ENCODE assay signal across 7 cellular contexts in genomic region chr7:100895956-100896742, GRCh38. TPM values are rescaled to one million over a fixed set of nuclear protein-coding genes. Genes with fewer than 3 reads are reported as not detected.
DNase-seq lines count a peak whose midpoint lies in the region; TF ChIP-seq lines count a peak whose summit lies in the region.
"Had no signal": no experiment of that assay in that cellular context is flagged by ENCODE, and none has a peak within 500 bp of the region (broad histone marks: within the 10 kb centered on the region; RNA-seq: fewer than 3 reads in every experiment).

No MANE protein-coding gene starts in this region.

- BruUV-seq in OCI-LY7 (replicated peaks; lab: Mats Ljungman, UMichigan) = no TSS peak

- peaks cover 16% of the 10 kb centered on the region for H3K4me1 ChIP-seq in colonic mucosa
- peaks cover 19% of the 10 kb centered on the region for H3K4me1 ChIP-seq in parathyroid adenoma
- H3K4me1 ChIP-seq in OCI-LY7 (ENCODE audit: insufficient read depth, low read length, poor library complexity, severe bottlenecking) = peaks cover 6% of the 10 kb centered on the region

- H3K36me3 Mint-ChIP-seq in activated T-cell treated with anti-CD3 and anti-CD28 coated beads, Interleukin-2, amount 50 U/mL, for 24 hours (ENCODE audit: low read depth) = no peaks in the 10 kb centered on the region

- no peaks in the 10 kb centered on the region for H4K20me1 ChIP-seq in OCI-LY7 (ENCODE audit: insufficient read depth, low read length)

- H3K27me3 Mint-ChIP-seq in activated T-cell treated with anti-CD3 and anti-CD28 coated beads, Interleukin-2, amount 50 U/mL, for 24 hours = peaks cover 62% of the 10 kb centered on the region

- peak overlapping the region; percentile 91 for H3K4me2 ChIP-seq in parathyroid adenoma (ENCODE audit: low read length)
- no peak overlapping the region; the same call in 1 of the 2 replicates for H3K4me2 ChIP-seq in OCI-LY7 (ENCODE audit: low read length)

- H3K9me3 ChIP-seq in colonic mucosa (no peaks in the 10 kb centered on the region), parathyroid adenoma (ENCODE audit: control insufficient read depth, low read length) (no peaks in the 10 kb centered on the region), OCI-LY7 (ENCODE audit: low read length) (no peaks in the 10 kb centered on the region)
- H3K9me3 ChIP-seq: adrenal gland had no signal

- intact Hi-C loops in colonic mucosa (cut with DNase I) = loop anchor here (2.0 to 5.0 kb wide), 2 partner anchors 181 to 241 kb away; no protein-coding TSS in a partner anchor
- intact Hi-C loops in OCI-LY7 (cut with micrococcal nuclease; ENCODE audit: unreplicated experiment) = loop anchor here (2.0 to 5.0 kb wide), 2 partner anchors 181 to 243 kb away; no protein-coding TSS in a partner anchor

- H2AFZ ChIP-seq in parathyroid adenoma = peak overlapping the region; percentile 85
- no peak overlapping the region for H2AFZ ChIP-seq in OCI-LY7 (ENCODE audit: low read length)

- peak; percentile 61 for DNase-seq in activated T-cell treated with anti-CD3 and anti-CD28 coated beads, Interleukin-2, amount 50 U/mL, for 24 hours
- DNase-seq in activated T-cell treated with anti-CD3 and anti-CD28 coated beads, Interleukin-2, amount 50 U/mL, for 1 hour = no peak
- DNase-seq in colonic mucosa (peak; percentile 76), OCI-LY7 (ENCODE audit: low spot score) (no peak)
- DNase-seq in NK-92 treated with Interleukin-12 subunit alpha and Interleukin-12 subunit beta, amount 100 ng/mL, for 24 hours (lab: John Stamatoyannopoulos, UW) = no peak

- H3K36me3 ChIP-seq in colonic mucosa = no peaks in the 10 kb centered on the region
- H3K36me3 ChIP-seq in parathyroid adenoma (ENCODE audit: control insufficient read depth, insufficient read depth, low read length) = no peaks in the 10 kb centered on the region
- H3K36me3 ChIP-seq in OCI-LY7 (ENCODE audit: insufficient read depth, low read length) = no peaks in the 10 kb centered on the region
- H3K36me3 ChIP-seq: adrenal gland had no signal

- POLR2A ChIA-PET in OCI-LY7 (lab: Charles Lee) = no interaction called here

- H3K9ac ChIP-seq in colonic mucosa (ENCODE audit: low read depth in 2 of 2, low read length in 2 of 2) (peak overlapping the region; percentile 35 to 43), parathyroid adenoma (peak overlapping the region; percentile 33)

- peak overlapping the region; percentile 6 for H3K27ac Mint-ChIP-seq in activated T-cell treated with anti-CD3 and anti-CD28 coated beads, Interleukin-2, amount 50 U/mL, for 24 hours

- no peaks in the 10 kb centered on the region for H3K9me3 Mint-ChIP-seq in activated T-cell treated with anti-CD3 and anti-CD28 coated beads, Interleukin-2, amount 50 U/mL, for 24 hours

- H3K27me3 ChIP-seq in colonic mucosa (peaks cover 21% of the 10 kb centered on the region), parathyroid adenoma (ENCODE audit: control insufficient read depth, insufficient read depth, low read length) (no peaks in the 10 kb centered on the region)

- H3K79me2 ChIP-seq in parathyroid adenoma = no peaks in the 10 kb centered on the region
- no peaks in the 10 kb centered on the region for H3K79me2 ChIP-seq in OCI-LY7 (ENCODE audit: insufficient read depth, low read depth, low read length)

- TF ChIP-seq CTCF in colonic mucosa (IDR thresholded peaks at IDR 0.05) = no peak
- TF ChIP-seq CTCF in parathyroid adenoma (IDR thresholded peaks at IDR 0.05) = no peak
- TF ChIP-seq CTCF in OCI-LY7 (conservative IDR thresholded peaks at IDR 0.05; ENCODE audit: low read length) = no peak

- H3K4me3 Mint-ChIP-seq in activated T-cell treated with anti-CD3 and anti-CD28 coated beads, Interleukin-2, amount 50 U/mL, for 24 hours = peak overlapping the region; percentile 67

- peak overlapping the region; percentile 44 for H3K4me3 ChIP-seq in colonic mucosa
- peak overlapping the region; percentile 67 for H3K4me3 ChIP-seq in parathyroid adenoma (ENCODE audit: low read depth, low read length)
- H3K4me3 ChIP-seq in OCI-LY7 (ENCODE audit: low read depth, low read length, poor library complexity, severe bottlenecking) = no peak overlapping the region

- H3K9me2 ChIP-seq in OCI-LY7 (ENCODE audit: insufficient read depth, low read length) = no peaks in the 10 kb centered on the region

- H3K27ac ChIP-seq in colonic mucosa = no peak overlapping the region
- H3K27ac ChIP-seq in parathyroid adenoma = peak overlapping the region; percentile 88
- no peak overlapping the region for H3K27ac ChIP-seq in OCI-LY7 (ENCODE audit: low read depth, low read length, poor library complexity, severe bottlenecking)

- peaks cover 10% of the 10 kb centered on the region for H3K4me1 Mint-ChIP-seq in activated T-cell treated with anti-CD3 and anti-CD28 coated beads, Interleukin-2, amount 50 U/mL, for 24 hours (ENCODE audit: low read depth)

- CTCF ChIA-PET in OCI-LY7 (lab: Charles Lee; ENCODE audit: unreplicated experiment) = no interaction called here

RNA-seq across cellular contexts. Expression of gene ACHE, which starts 0.5 kb away (rescaled TPM):
- total RNA-seq in colonic mucosa (10 to 100 TPM in 1 of 2 donors, 1 to 10 TPM in 1; 5.3 to 11.7 TPM), OCI-LY7 (2022) (not detected in 2 replicates)
- total RNA-seq in OCI-LY7 (2014; rRNA removed; shearing (Covaris generic)) = not detected in 2 replicates

RNA-seq across cellular contexts. Expression of gene UFSP1, which starts 6.6 kb away (rescaled TPM):
- total RNA-seq in colonic mucosa = 1 to 10 TPM; 2.1 to 4.4 TPM
- total RNA-seq in OCI-LY7 (2014; rRNA removed; shearing (Covaris generic)) = 2.8 and 4.9 TPM in 2 replicates
- total RNA-seq in OCI-LY7 (2022) = 3.3 and 3.8 TPM in 2 replicates

RNA-seq across cellular contexts. Expression of gene SRRT, which starts 21.2 kb away (rescaled TPM):
- total RNA-seq in colonic mucosa (100 to 1,000 TPM; 114 to 204 TPM), OCI-LY7 (2022) (247 and 264 TPM in 2 replicates)
- 154 and 174 TPM in 2 replicates for total RNA-seq in OCI-LY7 (2014; rRNA removed; shearing (Covaris generic))

RNA-seq across cellular contexts. Expression of gene TRIP6, which starts 29.0 kb away (rescaled TPM):
- total RNA-seq in colonic mucosa (10 to 100 TPM; 34.8 to 40.2 TPM), OCI-LY7 (2022) (1.8 and 3.1 TPM in 2 replicates)
- total RNA-seq in OCI-LY7 (2014; rRNA removed; shearing (Covaris generic)) = 2.2 and 3.3 TPM in 2 replicates

RNA-seq across cellular contexts. Expression of gene SLC12A9, which starts 43.6 kb away (rescaled TPM):
- total RNA-seq in colonic mucosa (10 to 100 TPM; 24.1 to 35.9 TPM), OCI-LY7 (2022) (21.1 and 25.6 TPM in 2 replicates)
- total RNA-seq in OCI-LY7 (2014; rRNA removed; shearing (Covaris generic)) = 15.7 and 17.0 TPM in 2 replicates

Comparison
In these comparisons a context has a peak if more than half of its experiments do, and no peak if none do; other contexts are left out.
1. DNase-seq: peak in activated T-cell treated with anti-CD3 and anti-CD28 coated beads, Interleukin-2, amount 50 U/mL, for 24 hours (single experiment) and colonic mucosa (single experiment); none in activated T-cell treated with anti-CD3 and anti-CD28 coated beads, Interleukin-2, amount 50 U/mL, for 1 hour (single experiment), NK-92 treated with Interleukin-12 subunit alpha and Interleukin-12 subunit beta, amount 100 ng/mL, for 24 hours (single experiment) and OCI-LY7 (single experiment).
2. RNA of gene ACHE, which starts 0.5 kb away (total RNA-seq): 5.3 to 11.7 TPM in colonic mucosa; not detected in OCI-LY7; every median in the first group is over 4 times any median in the second.